ENCODE assay signal across 8 cellular contexts in genomic region chr1:87131809-87132663, GRCh38.
DNase-seq lines count a peak whose midpoint lies in the region; ATAC-seq, FAIRE-seq and TF ChIP-seq lines count a peak whose summit lies in the region.

No MANE protein-coding gene starts in this region.

- peaks cover 15% of the 10 kb centered on the region for H3K4me1 ChIP-seq in keratinocyte (ENCODE audit: control insufficient read depth, extremely low read depth, insufficient read depth, low read length)

- H3K9me3 ChIP-seq in keratinocyte (ENCODE audit: control insufficient read depth, low read depth, low read length) = no peaks in the 10 kb centered on the region

- H3K4me2 ChIP-seq in keratinocyte (ENCODE audit: control insufficient read depth, extremely low read depth, insufficient read depth, low read depth, low read length) = peak overlapping the region; percentile 86

- peak; percentile 87 for FAIRE-seq in keratinocyte (lab: Jason Lieb, UNC)

- H3K4me3 ChIP-seq in cardiac fibroblast (replicated peaks in 1 of 2; ENCODE audit: low read depth in 2 of 2, low read length in 2 of 2) (peak overlapping the region; percentile 37 to 42), keratinocyte (ENCODE audit: control insufficient read depth in 2 of 3, extremely low read depth in 1 of 3, insufficient read depth in 2 of 3, low read depth in 1 of 3, low read length in 3 of 3) (peak overlapping the region; percentile 30 to 74 (median 55))

- no peak overlapping the region for H3K27ac ChIP-seq in keratinocyte (ENCODE audit: control insufficient read depth, insufficient read depth, low read length)

- no peaks in the 10 kb centered on the region for H3K9me1 ChIP-seq in keratinocyte (ENCODE audit: control insufficient read depth, extremely low read depth, insufficient read depth, low read length)

- H3K27me3 ChIP-seq in keratinocyte (ENCODE audit: control insufficient read depth, extremely low read depth, insufficient read depth, low read length) = no peaks in the 10 kb centered on the region

- peak overlapping the region; percentile 71 for H3K9ac ChIP-seq in keratinocyte (ENCODE audit: control insufficient read depth, extremely low read depth, insufficient read depth, low read length)

- peak overlapping the region; percentile 87 for H2AFZ ChIP-seq in keratinocyte (ENCODE audit: control insufficient read depth, low read length)

- ATAC-seq in GM18498 (IDR thresholded peaks at IDR 0.05; ENCODE audit: unreplicated experiment) (peak; percentile 97), HG02943 (IDR thresholded peaks at IDR 0.05; ENCODE audit: low read depth, unreplicated experiment) (peak; percentile 97)

- DNase-seq in A172 (ENCODE audit: low spot score) (peak; percentile 26), NCI-H2107 (lab: John Stamatoyannopoulos, UW) (peak; percentile 57), cardiac fibroblast (ENCODE audit: low read depth in 2 of 2) (peak; percentile 81 to 85), keratinocyte (ENCODE audit: low read depth, low spot score) (no peak)
- DNase-seq in activated CD4-positive, CD25-positive, alpha-beta regulatory T cell (lab: John Stamatoyannopoulos, UW) = peak; percentile 50 to 61 (median 55)
- peak; percentile 84 for DNase-seq in stimulated activated CD4-positive, alpha-beta T cell treated with anti-CD3 and anti-CD28 coated beads, Interleukin-15, amount 100 ng/mL, for 24 hours

- no peaks in the 10 kb centered on the region for H3K79me2 ChIP-seq in keratinocyte (ENCODE audit: control insufficient read depth, insufficient read depth, low read length)

- H3K36me3 ChIP-seq in keratinocyte (ENCODE audit: control insufficient read depth in 2 of 2, extremely low read depth in 1 of 2, insufficient read depth in 2 of 2, low read length in 2 of 2) = no peaks in the 10 kb centered on the region

- peak; percentile 93 for TF ChIP-seq CTCF in cardiac fibroblast (IDR thresholded peaks at IDR 0.05; ENCODE audit: low read depth, low read length)
- TF ChIP-seq CTCF in keratinocyte (optimal IDR thresholded peaks at IDR 0.05 in 1 of 3, IDR thresholded peaks at IDR 0.05 in 1 of 3, conservative IDR thresholded peaks at IDR 0.05 in 1 of 3; ENCODE audit: extremely low read depth in 1 of 3, insufficient read depth in 2 of 3, low read length in 3 of 3) = peak; percentile 87 to 98 (median 95)

- dilution Hi-C loops in keratinocyte (cut with MboI; ENCODE audit: extremely low pct_ligation_motif_present, low sequenced_read_pairs) = no loop called here

- H4K20me1 ChIP-seq in keratinocyte (ENCODE audit: control insufficient read depth, extremely low read depth, insufficient read depth, low read length) = no peaks in the 10 kb centered on the region
